ENCODE assay signal across 20 cellular contexts in genomic region chr1:12574757-12575139, GRCh38.
"Had no signal": no experiment of that assay in that cellular context is flagged by ENCODE, and none has a peak within 500 bp of the region (broad histone marks: within the 10 kb centered on the region; RNA-seq: fewer than 3 reads in every experiment).

No MANE protein-coding gene starts in this region.

- H3K4me1 ChIP-seq: breast epithelium, left lung had no signal

- DNase-seq: activated CD4-positive, alpha-beta T cell treated with anti-CD3 and anti-CD28 coated beads for 36 hours; activated CD4-positive, alpha-beta T cell treated with anti-CD3 and anti-CD28 coated beads, Interleukin-2, amount 50 U/mL, for 4 hours; activated CD4-positive, CD25-positive, alpha-beta regulatory T cell; activated CD8-positive, alpha-beta memory T cell treated with anti-CD3 and anti-CD28 coated beads, Interleukin-2, amount 50 U/mL, for 4 hours; activated gamma-delta T cell; activated naive CD4-positive, alpha-beta T cell treated with anti-CD3 and anti-CD28 coated beads, Interleukin-2, amount 10 ng/mL, durations not matched to agents 7 days and 5 days; activated T-cell treated with anti-CD3 and anti-CD28 coated beads, Interleukin-2, amount 50 U/mL, for 1 hour; amygdala; central memory CD4-positive, alpha-beta T cell; endodermal cell; glutamatergic neuron; left lung; ovary; retina; stimulated activated CD4-positive, alpha-beta T cell treated with anti-CD3 and anti-CD28 coated beads, Interleukin-15, amount 100 ng/mL, for 24 hours; stimulated activated naive CD4-positive, alpha-beta T cell; T-cell had no signal

- H3K27me3 ChIP-seq: breast epithelium, left lung, neutrophil, ovary, tibial nerve had no signal

- H3K9me3 ChIP-seq: breast epithelium, left lung, neutrophil, ovary, tibial nerve had no signal

- H3K4me3 ChIP-seq: breast epithelium, left lung, ovary, tibial nerve had no signal

- ATAC-seq: activated CD4-positive, alpha-beta T cell treated with anti-CD3 and anti-CD28 coated beads for 36 hours; left lung; T-cell had no signal

- H3K27ac ChIP-seq: breast epithelium, left lung, neutrophil, ovary had no signal

- H3K36me3 ChIP-seq: breast epithelium, neutrophil, ovary had no signal
